1 cellular context compared by ENCODE assay signal in the genomic region with DNA sequence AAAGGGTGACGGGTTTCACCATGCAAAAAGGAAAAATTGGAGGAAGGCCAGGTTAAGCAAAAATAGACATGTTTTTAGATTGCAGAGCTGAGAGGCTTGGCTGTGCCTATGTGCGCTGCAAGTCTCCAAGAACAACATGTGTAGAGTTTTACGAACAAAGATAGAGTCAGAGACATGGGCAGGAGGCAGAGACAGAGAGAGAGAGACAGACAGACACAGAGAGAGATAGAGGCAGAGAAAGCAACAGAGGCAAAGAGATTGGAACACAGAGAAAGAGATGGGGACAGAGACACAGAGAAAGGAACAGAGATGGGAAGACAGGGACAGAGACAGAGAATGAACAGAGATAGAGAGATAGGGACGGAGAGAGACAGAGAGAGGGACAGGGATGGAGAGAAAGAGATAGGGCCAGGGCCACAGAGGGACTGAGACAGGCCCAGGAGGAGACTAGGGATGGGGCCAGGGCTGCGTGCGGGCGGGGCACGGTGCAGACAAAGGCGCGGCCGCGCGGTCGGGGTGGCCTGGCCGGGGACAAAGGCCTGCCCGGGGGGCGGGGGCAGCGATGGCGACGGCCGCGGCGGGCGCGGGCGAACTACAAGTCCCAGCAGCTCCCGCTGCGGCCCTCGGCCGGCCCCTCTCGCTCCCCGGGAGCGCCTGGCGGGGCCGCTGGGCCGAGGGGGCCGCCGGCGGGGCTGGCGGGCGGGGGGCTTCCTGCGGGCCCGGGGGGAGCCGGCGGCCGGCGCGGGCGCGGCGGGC.
TF ChIP-seq lines count a peak whose summit lies in the region.

A gene (plus strand): TSS at position 633 of the 756 bp plus-strand sequence. CDS start 3,140 bp downstream, outside the sequence.

TF ChIP-seq in HepG2, 621 proteins besides CTCF, POLR2A, EP300 and RAD21 (continued from another document and continues in another):
- TF ChIP-seq FIP1L1 (IDR thresholded peaks at IDR 0.05; ENCODE audit: borderline replicate concordance, insufficient read depth, low read depth, low read length) = no peak
- TF ChIP-seq NFKBIZ (CRISPR knock-in tag; IDR thresholded peaks at IDR 0.05) = 0 out of 2 replicates have a peak, but pooled peaks have one; percentile 33
- no peak for TF ChIP-seq MEIS2 (CRISPR knock-in tag; IDR thresholded peaks at IDR 0.05)
- TF ChIP-seq FOSL1 (CRISPR knock-in tag; IDR thresholded peaks at IDR 0.05; ENCODE audit: borderline replicate concordance) = no peak
- TF ChIP-seq ZNF670 (CRISPR knock-in tag; IDR thresholded peaks at IDR 0.05; ENCODE audit: borderline replicate concordance) = no peak
- TF ChIP-seq, protein P1, sequence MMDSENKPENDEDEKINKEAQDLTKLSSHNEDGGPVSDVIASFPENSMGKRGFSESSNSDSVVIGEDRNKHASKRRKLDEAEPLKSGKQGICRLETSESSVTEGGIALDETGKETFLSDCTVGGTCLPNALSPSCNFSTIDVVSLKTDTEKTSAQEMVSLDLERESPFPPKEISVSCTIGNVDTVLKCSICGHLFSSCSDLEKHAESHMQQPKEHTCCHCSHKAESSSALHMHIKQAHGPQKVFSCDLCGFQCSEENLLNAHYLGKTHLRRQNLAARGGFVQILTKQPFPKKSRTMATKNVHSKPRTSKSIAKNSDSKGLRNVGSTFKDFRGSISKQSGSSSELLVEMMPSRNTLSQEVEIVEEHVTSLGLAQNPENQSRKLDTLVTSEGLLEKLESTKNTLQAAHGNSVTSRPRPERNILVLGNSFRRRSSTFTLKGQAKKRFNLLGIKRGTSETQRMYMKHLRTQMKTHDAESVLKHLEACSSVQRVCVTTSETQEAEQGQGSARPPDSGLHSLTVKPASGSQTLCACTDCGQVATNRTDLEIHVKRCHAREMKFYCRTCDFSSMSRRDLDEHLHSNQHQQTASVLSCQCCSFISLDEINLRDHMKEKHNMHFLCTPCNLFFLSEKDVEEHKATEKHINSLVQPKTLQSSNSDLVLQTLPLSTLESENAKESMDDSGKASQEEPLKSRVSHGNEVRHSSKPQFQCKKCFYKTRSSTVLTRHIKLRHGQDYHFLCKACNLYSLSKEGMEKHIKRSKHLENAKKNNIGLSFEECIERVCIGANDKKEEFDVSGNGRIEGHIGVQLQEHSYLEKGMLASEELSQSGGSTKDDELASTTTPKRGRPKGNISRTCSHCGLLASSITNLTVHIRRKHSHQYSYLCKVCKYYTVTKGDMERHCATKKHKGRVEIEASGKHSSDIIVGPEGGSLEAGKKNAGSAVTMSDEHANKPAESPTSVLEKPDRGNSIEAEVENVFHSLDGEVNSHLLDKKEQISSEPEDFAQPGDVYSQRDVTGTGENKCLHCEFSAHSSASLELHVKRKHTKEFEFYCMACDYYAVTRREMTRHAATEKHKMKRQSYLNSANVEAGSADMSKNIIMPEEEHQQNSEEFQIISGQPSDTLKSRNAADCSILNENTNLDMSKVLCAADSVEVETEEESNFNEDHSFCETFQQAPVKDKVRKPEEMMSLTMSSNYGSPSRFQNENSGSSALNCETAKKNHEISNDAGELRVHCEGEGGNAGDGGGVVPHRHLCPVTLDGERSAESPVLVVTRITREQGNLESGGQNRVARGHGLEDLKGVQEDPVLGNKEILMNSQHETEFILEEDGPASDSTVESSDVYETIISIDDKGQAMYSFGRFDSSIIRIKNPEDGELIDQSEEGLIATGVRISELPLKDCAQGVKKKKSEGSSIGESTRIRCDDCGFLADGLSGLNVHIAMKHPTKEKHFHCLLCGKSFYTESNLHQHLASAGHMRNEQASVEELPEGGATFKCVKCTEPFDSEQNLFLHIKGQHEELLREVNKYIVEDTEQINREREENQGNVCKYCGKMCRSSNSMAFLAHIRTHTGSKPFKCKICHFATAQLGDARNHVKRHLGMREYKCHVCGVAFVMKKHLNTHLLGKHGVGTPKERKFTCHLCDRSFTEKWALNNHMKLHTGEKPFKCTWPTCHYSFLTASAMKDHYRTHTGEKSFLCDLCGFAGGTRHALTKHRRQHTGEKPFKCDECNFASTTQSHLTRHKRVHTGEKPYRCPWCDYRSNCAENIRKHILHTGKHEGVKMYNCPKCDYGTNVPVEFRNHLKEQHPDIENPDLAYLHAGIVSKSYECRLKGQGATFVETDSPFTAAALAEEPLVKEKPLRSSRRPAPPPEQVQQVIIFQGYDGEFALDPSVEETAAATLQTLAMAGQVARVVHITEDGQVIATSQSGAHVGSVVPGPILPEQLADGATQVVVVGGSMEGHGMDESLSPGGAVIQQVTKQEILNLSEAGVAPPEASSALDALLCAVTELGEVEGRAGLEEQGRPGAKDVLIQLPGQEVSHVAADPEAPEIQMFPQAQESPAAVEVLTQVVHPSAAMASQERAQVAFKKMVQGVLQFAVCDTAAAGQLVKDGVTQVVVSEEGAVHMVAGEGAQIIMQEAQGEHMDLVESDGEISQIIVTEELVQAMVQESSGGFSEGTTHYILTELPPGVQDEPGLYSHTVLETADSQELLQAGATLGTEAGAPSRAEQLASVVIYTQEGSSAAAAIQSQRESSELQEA (CRISPR knock-in tag; IDR thresholded peaks at IDR 0.05; ENCODE audit: not compliant biosample characterization) = no peak
- no peak for TF ChIP-seq ZSCAN9 (CRISPR knock-in tag; IDR thresholded peaks at IDR 0.05; ENCODE audit: borderline replicate concordance)
- TF ChIP-seq ZFP36 (IDR thresholded peaks at IDR 0.05; ENCODE audit: borderline replicate concordance, low read depth, low read length, partially characterized antibody) = no peak
- no peak for TF ChIP-seq CHD4 (IDR thresholded peaks at IDR 0.05; ENCODE audit: borderline replicate concordance, low read length)
- TF ChIP-seq ZFX (CRISPR knock-in tag; IDR thresholded peaks at IDR 0.05; ENCODE audit: low read depth) = peak; percentile 82
- TF ChIP-seq, protein P2, sequence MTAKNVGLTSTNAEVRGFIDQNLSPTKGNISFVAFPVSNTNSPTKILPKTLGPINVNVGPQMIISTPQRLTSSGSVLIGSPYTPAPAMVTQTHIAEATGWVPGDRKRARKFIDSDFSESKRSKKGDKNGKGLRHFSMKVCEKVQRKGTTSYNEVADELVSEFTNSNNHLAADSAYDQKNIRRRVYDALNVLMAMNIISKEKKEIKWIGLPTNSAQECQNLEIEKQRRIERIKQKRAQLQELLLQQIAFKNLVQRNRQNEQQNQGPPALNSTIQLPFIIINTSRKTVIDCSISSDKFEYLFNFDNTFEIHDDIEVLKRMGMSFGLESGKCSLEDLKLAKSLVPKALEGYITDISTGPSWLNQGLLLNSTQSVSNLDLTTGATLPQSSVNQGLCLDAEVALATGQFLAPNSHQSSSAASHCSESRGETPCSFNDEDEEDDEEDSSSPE (CRISPR knock-in tag; IDR thresholded peaks at IDR 0.05) = no peak
- TF ChIP-seq ZFY (CRISPR knock-in tag; IDR thresholded peaks at IDR 0.05) = peak; percentile 90
- no peak for TF ChIP-seq CHD2 (IDR thresholded peaks at IDR 0.05; ENCODE audit: low read depth, low read length)
- TF ChIP-seq, protein P3, sequence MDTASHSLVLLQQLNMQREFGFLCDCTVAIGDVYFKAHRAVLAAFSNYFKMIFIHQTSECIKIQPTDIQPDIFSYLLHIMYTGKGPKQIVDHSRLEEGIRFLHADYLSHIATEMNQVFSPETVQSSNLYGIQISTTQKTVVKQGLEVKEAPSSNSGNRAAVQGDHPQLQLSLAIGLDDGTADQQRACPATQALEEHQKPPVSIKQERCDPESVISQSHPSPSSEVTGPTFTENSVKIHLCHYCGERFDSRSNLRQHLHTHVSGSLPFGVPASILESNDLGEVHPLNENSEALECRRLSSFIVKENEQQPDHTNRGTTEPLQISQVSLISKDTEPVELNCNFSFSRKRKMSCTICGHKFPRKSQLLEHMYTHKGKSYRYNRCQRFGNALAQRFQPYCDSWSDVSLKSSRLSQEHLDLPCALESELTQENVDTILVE (CRISPR knock-in tag; IDR thresholded peaks at IDR 0.05) = peak; percentile 44; the same call in 1 of the 2 replicates
- TF ChIP-seq, protein P4, sequence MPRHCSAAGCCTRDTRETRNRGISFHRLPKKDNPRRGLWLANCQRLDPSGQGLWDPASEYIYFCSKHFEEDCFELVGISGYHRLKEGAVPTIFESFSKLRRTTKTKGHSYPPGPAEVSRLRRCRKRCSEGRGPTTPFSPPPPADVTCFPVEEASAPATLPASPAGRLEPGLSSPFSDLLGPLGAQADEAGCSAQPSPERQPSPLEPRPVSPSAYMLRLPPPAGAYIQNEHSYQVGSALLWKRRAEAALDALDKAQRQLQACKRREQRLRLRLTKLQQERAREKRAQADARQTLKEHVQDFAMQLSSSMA (CRISPR knock-in tag; IDR thresholded peaks at IDR 0.05) = peak; percentile 43; the same call in 1 of the 2 replicates
- TF ChIP-seq SP5 (CRISPR knock-in tag; IDR thresholded peaks at IDR 0.05; ENCODE audit: borderline replicate concordance, low read depth) = no peak
- TF ChIP-seq, protein P5, sequence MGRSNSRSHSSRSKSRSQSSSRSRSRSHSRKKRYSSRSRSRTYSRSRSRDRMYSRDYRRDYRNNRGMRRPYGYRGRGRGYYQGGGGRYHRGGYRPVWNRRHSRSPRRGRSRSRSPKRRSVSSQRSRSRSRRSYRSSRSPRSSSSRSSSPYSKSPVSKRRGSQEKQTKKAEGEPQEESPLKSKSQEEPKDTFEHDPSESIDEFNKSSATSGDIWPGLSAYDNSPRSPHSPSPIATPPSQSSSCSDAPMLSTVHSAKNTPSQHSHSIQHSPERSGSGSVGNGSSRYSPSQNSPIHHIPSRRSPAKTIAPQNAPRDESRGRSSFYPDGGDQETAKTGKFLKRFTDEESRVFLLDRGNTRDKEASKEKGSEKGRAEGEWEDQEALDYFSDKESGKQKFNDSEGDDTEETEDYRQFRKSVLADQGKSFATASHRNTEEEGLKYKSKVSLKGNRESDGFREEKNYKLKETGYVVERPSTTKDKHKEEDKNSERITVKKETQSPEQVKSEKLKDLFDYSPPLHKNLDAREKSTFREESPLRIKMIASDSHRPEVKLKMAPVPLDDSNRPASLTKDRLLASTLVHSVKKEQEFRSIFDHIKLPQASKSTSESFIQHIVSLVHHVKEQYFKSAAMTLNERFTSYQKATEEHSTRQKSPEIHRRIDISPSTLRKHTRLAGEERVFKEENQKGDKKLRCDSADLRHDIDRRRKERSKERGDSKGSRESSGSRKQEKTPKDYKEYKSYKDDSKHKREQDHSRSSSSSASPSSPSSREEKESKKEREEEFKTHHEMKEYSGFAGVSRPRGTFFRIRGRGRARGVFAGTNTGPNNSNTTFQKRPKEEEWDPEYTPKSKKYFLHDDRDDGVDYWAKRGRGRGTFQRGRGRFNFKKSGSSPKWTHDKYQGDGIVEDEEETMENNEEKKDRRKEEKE (IDR thresholded peaks at IDR 0.05) = no peak
- 0 out of 2 replicates have a peak, but pooled peaks have one; percentile 27 for TF ChIP-seq MXD4 (CRISPR knock-in tag; IDR thresholded peaks at IDR 0.05)
- TF ChIP-seq SIX1 (CRISPR knock-in tag; IDR thresholded peaks at IDR 0.05; ENCODE audit: borderline replicate concordance) = no peak
- no peak for TF ChIP-seq KDM3A (CRISPR knock-in tag; IDR thresholded peaks at IDR 0.05; ENCODE audit: low read depth)
- TF ChIP-seq, protein P6, sequence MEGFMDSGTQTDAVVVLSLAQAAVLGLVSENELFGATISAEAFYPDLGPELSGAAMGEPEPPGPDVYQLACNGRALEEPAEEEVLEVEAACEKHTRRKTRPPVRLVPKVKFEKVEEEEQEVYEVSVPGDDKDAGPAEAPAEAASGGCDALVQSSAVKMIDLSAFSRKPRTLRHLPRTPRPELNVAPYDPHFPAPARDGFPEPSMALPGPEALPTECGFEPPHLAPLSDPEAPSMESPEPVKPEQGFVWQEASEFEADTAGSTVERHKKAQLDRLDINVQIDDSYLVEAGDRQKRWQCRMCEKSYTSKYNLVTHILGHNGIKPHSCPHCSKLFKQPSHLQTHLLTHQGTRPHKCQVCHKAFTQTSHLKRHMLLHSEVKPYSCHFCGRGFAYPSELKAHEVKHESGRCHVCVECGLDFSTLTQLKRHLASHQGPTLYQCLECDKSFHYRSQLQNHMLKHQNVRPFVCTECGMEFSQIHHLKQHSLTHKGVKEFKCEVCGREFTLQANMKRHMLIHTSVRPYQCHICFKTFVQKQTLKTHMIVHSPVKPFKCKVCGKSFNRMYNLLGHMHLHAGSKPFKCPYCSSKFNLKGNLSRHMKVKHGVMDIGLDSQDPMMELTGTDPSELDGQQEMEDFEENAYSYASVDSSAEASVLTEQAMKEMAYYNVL (CRISPR knock-in tag; IDR thresholded peaks at IDR 0.05; ENCODE audit: borderline replicate concordance) = no peak
- TF ChIP-seq ZNF264 (CRISPR knock-in tag; IDR thresholded peaks at IDR 0.05) = no peak
- peak; percentile 95 for TF ChIP-seq YY1 (IDR thresholded peaks at IDR 0.05; ENCODE audit: insufficient read depth, insufficient replicate concordance, low read depth, low read length)
- TF ChIP-seq NFYB (CRISPR knock-in tag; IDR thresholded peaks at IDR 0.05) = no peak
- no peak for TF ChIP-seq HHEX (CRISPR knock-in tag; IDR thresholded peaks at IDR 0.05)
- TF ChIP-seq RXRB (CRISPR knock-in tag; IDR thresholded peaks at IDR 0.05; ENCODE audit: borderline replicate concordance) = no peak
- TF ChIP-seq ZNF543 (CRISPR knock-in tag; IDR thresholded peaks at IDR 0.05) = no peak
- no peak for TF ChIP-seq SNAI1 (CRISPR knock-in tag; IDR thresholded peaks at IDR 0.05; ENCODE audit: borderline replicate concordance)
- TF ChIP-seq, protein P7, sequence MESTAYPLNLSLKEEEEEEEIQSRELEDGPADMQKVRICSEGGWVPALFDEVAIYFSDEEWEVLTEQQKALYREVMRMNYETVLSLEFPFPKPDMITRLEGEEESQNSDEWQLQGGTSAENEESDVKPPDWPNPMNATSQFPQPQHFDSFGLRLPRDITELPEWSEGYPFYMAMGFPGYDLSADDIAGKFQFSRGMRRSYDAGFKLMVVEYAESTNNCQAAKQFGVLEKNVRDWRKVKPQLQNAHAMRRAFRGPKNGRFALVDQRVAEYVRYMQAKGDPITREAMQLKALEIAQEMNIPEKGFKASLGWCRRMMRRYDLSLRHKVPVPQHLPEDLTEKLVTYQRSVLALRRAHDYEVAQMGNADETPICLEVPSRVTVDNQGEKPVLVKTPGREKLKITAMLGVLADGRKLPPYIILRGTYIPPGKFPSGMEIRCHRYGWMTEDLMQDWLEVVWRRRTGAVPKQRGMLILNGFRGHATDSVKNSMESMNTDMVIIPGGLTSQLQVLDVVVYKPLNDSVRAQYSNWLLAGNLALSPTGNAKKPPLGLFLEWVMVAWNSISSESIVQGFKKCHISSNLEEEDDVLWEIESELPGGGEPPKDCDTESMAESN (CRISPR knock-in tag; conservative IDR thresholded peaks at IDR 0.05) = no peak
- TF ChIP-seq, protein P8, sequence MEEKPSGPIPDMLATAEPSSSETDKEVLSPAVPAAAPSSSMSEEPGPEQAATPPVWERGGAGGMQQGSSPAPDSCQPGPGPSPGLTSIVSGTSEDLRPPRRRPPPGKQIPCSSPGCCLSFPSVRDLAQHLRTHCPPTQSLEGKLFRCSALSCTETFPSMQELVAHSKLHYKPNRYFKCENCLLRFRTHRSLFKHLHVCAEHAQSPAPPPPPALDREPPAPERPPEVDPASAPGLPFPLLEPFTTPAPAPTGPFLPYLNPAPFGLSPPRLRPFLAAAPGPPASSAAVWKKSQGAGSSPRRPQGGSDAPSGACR (CRISPR knock-in tag; IDR thresholded peaks at IDR 0.05) = no peak
- TF ChIP-seq, protein P9, sequence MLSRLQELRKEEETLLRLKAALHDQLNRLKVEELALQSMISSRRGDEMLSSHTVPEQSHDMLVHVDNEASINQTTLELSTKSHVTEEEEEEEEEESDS (CRISPR knock-in tag; IDR thresholded peaks at IDR 0.05; ENCODE audit: borderline replicate concordance) = no peak
